ENCODE assay signal across 1 cellular context in the genomic region with DNA sequence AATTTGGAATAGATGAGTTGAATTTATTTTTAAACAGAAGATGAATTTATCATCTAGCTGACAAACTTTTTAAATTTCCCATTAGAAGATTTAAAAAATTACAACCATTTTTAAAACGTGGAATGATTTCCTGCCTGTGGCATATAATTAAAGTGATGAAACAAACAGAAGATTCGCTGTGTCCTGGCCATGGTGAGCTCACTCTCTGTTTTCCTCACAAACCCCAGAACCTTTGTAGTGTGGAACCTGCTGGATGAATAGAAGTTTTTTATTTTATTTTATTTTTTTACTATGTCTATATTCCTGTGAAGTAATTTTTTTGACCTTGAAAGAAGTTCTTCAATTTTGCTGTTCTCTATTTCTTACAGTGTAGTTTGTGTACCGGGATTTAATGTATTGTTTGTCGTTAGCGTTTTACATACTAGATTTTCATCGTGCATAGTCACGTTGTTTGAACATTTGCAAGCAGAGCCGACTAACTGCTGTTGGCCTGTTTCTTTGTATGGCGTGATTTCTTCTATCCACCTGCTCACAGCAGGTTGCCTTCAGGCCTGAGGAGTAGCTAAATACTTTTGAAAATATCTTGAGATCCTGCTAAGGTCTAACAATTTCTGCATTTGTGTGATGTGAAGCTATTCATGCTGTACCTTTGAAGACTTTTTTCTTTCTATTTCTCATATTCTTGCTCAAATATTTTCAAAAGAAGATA.
TF ChIP-seq lines count a peak whose summit lies in the region.

No MANE protein-coding gene starts in this region.

TF ChIP-seq in GM23338, 12 proteins besides CTCF, POLR2A, EP300 and RAD21 (continued from another document):
- TF ChIP-seq, protein P1, sequence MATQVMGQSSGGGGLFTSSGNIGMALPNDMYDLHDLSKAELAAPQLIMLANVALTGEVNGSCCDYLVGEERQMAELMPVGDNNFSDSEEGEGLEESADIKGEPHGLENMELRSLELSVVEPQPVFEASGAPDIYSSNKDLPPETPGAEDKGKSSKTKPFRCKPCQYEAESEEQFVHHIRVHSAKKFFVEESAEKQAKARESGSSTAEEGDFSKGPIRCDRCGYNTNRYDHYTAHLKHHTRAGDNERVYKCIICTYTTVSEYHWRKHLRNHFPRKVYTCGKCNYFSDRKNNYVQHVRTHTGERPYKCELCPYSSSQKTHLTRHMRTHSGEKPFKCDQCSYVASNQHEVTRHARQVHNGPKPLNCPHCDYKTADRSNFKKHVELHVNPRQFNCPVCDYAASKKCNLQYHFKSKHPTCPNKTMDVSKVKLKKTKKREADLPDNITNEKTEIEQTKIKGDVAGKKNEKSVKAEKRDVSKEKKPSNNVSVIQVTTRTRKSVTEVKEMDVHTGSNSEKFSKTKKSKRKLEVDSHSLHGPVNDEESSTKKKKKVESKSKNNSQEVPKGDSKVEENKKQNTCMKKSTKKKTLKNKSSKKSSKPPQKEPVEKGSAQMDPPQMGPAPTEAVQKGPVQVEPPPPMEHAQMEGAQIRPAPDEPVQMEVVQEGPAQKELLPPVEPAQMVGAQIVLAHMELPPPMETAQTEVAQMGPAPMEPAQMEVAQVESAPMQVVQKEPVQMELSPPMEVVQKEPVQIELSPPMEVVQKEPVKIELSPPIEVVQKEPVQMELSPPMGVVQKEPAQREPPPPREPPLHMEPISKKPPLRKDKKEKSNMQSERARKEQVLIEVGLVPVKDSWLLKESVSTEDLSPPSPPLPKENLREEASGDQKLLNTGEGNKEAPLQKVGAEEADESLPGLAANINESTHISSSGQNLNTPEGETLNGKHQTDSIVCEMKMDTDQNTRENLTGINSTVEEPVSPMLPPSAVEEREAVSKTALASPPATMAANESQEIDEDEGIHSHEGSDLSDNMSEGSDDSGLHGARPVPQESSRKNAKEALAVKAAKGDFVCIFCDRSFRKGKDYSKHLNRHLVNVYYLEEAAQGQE (IDR thresholded peaks at IDR 0.05; ENCODE audit: unreplicated experiment): no peak
- TF ChIP-seq STAT1 (IDR thresholded peaks at IDR 0.05; ENCODE audit: unreplicated experiment) (no peak), EZH2phosphoT487 (IDR thresholded peaks at IDR 0.05; ENCODE audit: unreplicated experiment) (no peak), JUNB (IDR thresholded peaks at IDR 0.05; ENCODE audit: unreplicated experiment) (no peak), ZNF331 (CRISPR knock-in tag; IDR thresholded peaks at IDR 0.05; ENCODE audit: low read depth) (no peak), EZH2 (IDR thresholded peaks at IDR 0.05; ENCODE audit: low read depth, unreplicated experiment) (no peak), CREB1 (CRISPR knock-in tag; IDR thresholded peaks at IDR 0.05; ENCODE audit: low read depth) (no peak), NANOG (IDR thresholded peaks at IDR 0.05; ENCODE audit: borderline replicate concordance) (no peak)
- TF ChIP-seq, protein P2, sequence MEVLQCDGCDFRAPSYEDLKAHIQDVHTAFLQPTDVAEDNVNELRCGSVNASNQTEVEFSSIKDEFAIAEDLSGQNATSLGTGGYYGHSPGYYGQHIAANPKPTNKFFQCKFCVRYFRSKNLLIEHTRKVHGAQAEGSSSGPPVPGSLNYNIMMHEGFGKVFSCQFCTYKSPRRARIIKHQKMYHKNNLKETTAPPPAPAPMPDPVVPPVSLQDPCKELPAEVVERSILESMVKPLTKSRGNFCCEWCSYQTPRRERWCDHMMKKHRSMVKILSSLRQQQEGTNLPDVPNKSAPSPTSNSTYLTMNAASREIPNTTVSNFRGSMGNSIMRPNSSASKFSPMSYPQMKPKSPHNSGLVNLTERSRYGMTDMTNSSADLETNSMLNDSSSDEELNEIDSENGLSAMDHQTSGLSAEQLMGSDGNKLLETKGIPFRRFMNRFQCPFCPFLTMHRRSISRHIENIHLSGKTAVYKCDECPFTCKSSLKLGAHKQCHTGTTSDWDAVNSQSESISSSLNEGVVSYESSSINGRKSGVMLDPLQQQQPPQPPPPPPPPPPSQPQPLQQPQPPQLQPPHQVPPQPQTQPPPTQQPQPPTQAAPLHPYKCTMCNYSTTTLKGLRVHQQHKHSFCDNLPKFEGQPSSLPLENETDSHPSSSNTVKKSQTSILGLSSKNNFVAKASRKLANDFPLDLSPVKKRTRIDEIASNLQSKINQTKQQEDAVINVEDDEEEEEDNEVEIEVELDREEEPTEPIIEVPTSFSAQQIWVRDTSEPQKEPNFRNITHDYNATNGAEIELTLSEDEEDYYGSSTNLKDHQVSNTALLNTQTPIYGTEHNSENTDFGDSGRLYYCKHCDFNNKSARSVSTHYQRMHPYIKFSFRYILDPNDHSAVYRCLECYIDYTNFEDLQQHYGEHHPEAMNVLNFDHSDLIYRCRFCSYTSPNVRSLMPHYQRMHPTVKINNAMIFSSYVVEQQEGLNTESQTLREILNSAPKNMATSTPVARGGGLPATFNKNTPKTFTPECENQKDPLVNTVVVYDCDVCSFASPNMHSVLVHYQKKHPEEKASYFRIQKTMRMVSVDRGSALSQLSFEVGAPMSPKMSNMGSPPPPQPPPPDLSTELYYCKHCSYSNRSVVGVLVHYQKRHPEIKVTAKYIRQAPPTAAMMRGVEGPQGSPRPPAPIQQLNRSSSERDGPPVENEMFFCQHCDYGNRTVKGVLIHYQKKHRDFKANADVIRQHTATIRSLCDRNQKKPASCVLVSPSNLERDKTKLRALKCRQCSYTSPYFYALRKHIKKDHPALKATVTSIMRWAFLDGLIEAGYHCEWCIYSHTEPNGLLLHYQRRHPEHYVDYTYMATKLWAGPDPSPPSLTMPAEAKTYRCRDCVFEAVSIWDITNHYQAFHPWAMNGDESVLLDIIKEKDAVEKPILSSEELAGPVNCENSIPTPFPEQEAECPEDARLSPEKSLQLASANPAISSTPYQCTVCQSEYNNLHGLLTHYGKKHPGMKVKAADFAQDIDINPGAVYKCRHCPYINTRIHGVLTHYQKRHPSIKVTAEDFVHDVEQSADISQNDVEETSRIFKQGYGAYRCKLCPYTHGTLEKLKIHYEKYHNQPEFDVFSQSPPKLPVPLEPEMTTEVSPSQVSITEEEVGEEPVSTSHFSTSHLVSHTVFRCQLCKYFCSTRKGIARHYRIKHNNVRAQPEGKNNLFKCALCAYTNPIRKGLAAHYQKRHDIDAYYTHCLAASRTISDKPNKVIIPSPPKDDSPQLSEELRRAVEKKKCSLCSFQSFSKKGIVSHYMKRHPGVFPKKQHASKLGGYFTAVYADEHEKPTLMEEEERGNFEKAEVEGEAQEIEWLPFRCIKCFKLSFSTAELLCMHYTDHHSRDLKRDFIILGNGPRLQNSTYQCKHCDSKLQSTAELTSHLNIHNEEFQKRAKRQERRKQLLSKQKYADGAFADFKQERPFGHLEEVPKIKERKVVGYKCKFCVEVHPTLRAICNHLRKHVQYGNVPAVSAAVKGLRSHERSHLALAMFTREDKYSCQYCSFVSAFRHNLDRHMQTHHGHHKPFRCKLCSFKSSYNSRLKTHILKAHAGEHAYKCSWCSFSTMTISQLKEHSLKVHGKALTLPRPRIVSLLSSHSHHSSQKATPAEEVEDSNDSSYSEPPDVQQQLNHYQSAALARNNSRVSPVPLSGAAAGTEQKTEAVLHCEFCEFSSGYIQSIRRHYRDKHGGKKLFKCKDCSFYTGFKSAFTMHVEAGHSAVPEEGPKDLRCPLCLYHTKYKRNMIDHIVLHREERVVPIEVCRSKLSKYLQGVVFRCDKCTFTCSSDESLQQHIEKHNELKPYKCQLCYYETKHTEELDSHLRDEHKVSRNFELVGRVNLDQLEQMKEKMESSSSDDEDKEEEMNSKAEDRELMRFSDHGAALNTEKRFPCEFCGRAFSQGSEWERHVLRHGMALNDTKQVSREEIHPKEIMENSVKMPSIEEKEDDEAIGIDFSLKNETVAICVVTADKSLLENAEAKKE (CRISPR knock-in tag; IDR thresholded peaks at IDR 0.05): no peak
- TF ChIP-seq, protein P3, sequence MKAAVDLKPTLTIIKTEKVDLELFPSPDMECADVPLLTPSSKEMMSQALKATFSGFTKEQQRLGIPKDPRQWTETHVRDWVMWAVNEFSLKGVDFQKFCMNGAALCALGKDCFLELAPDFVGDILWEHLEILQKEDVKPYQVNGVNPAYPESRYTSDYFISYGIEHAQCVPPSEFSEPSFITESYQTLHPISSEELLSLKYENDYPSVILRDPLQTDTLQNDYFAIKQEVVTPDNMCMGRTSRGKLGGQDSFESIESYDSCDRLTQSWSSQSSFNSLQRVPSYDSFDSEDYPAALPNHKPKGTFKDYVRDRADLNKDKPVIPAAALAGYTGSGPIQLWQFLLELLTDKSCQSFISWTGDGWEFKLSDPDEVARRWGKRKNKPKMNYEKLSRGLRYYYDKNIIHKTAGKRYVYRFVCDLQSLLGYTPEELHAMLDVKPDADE (IDR thresholded peaks at IDR 0.05): no peak
